Comparison of ENCODE assay signal across 8 cellular contexts in the genomic region with DNA sequence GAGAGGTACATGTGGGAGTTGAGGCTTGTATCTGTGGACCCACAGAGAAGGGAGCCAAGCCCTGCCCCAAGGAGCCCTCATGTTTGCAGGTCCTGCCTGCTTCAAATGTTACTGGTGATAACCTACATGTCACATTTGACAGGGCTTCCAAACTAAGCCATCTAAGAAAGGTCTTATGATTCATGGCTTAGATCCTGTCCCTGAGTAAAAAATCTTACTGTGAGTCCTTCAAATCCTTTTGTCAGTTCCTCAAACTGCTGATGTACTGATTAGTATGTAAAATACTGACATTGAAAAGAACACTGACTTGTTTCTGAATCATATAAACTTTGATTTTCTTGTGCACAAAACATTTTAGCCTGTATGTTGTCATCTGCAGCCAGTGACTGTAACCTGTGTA. TPM values are rescaled to one million over a fixed set of nuclear protein-coding genes. Genes with fewer than 3 reads are reported as not detected.
A peak's percentile ranks its signal among the peaks of the same experiment; 100 is the strongest.
DNase-seq lines count a peak whose midpoint lies in the region; ATAC-seq and TF ChIP-seq lines count a peak whose summit lies in the region.

No MANE protein-coding gene starts in this region.

- no peak for TF ChIP-seq POLR2A in transverse colon (IDR thresholded peaks at IDR 0.05)

- in situ Hi-C loops in transverse colon (cut with MboI; ENCODE audit: low pct_ligation_motif_present in 1 of 4, low pct_unique_long_range_greater_than_20kb in 1 of 4, low sequenced_read_pairs in 3 of 4) = no loop called here

- peak overlapping the region in 7 of 10 donors; percentile 77 to 90 (median 85) for H3K4me3 ChIP-seq in heart right ventricle
- peak overlapping the region; percentile 86 for H3K4me3 ChIP-seq in iPS-18a (ENCODE audit: low read length)
- H3K4me3 ChIP-seq in transverse colon = peak overlapping the region in 2 of 4 donors; percentile 82 to 87

- H3K27ac ChIP-seq in heart right ventricle (peak overlapping the region in 8 of 10 donors; percentile 93 to 98 (median 94)), iPS-18a (ENCODE audit: low read length) (no peak overlapping the region), transverse colon (peak overlapping the region; percentile 93 to 99 (median 96))

- no peaks in the 10 kb centered on the region; the same call in 1 of the 2 replicates for H3K27me3 Mint-ChIP-seq in WTC11 (ENCODE audit: low read depth)

- H3K9me3 ChIP-seq in heart right ventricle = no peaks in the 10 kb centered on the region
- no peaks in the 10 kb centered on the region for H3K9me3 ChIP-seq in iPS-18a (ENCODE audit: control insufficient read depth, low read depth, low read length)
- no peaks in the 10 kb centered on the region for H3K9me3 ChIP-seq in transverse colon

- no peak for TF ChIP-seq EP300 in transverse colon (IDR thresholded peaks at IDR 0.05; ENCODE audit: low read depth)

- no peak for TF ChIP-seq CTCF in heart right ventricle (IDR thresholded peaks at IDR 0.05)
- no peak for TF ChIP-seq CTCF in WTC11 (IDR thresholded peaks at IDR 0.05)
- no peak for TF ChIP-seq CTCF in transverse colon (IDR thresholded peaks at IDR 0.05)

- H3K4me1 Mint-ChIP-seq in WTC11 = peaks cover 23% of the 10 kb centered on the region

- peaks cover 30% of the 10 kb centered on the region for H3K36me3 Mint-ChIP-seq in WTC11

- CTCF ChIA-PET in WTC11 (lab: Charles Lee) = interaction anchor here (0.7 to 3.0 kb wide), 4 partner anchors 45 to 232 kb away, joined by 3 to 17 read pairs (median 8); no protein-coding TSS in a partner anchor

- H3K27me3 ChIP-seq in heart right ventricle = no peaks in the 10 kb centered on the region
- no peaks in the 10 kb centered on the region for H3K27me3 ChIP-seq in iPS-18a (ENCODE audit: control insufficient read depth, insufficient read depth, low read length)
- H3K27me3 ChIP-seq in transverse colon = no peaks in the 10 kb centered on the region

- no peak for DNase-seq in heart right ventricle
- DNase-seq in left ventricle myocardium superior = no peak
- no peak for DNase-seq in WTC11 (ENCODE audit: low spot score)
- no peak for DNase-seq in transverse colon
- no peak for DNase-seq in SW480 (ENCODE audit: low spot score)
- DNase-seq in mesenteric fat pad (ENCODE audit: low spot score) = no peak
- no peak for DNase-seq in GM03348 (ENCODE audit: low spot score)

- no peaks in the 10 kb centered on the region for H3K36me3 ChIP-seq in heart right ventricle
- H3K36me3 ChIP-seq in iPS-18a (ENCODE audit: control insufficient read depth, low read depth, low read length) = no peaks in the 10 kb centered on the region
- H3K36me3 ChIP-seq in transverse colon = no peaks in the 10 kb centered on the region

- peaks cover 20% of the 10 kb centered on the region for H3K9me3 Mint-ChIP-seq in WTC11

- peak overlapping the region; percentile 82 for H3K9ac ChIP-seq in iPS-18a (ENCODE audit: low read length)

- POLR2A ChIA-PET in WTC11 (lab: Charles Lee) = interaction anchor here (0.7 to 3.0 kb wide), 2 partner anchors 14 to 343 kb away, joined by 3 to 11 read pairs; a partner anchor contains a TSS

- intact Hi-C loops in heart right ventricle (cut with DNase I) (loop anchor here in 2 of 10 donors (2.0 kb wide), 2 partner anchors 21 to 25 kb away; no protein-coding TSS in a partner anchor), left ventricle myocardium superior (cut with micrococcal nuclease) (no loop called here), transverse colon (cut with DNase I; ENCODE audit: low total_unique reads) (no loop called here)

- ATAC-seq in heart right ventricle = no peak
- no peak for ATAC-seq in left ventricle myocardium superior
- no peak for ATAC-seq in WTC11

- H3K27ac Mint-ChIP-seq in WTC11 = peak overlapping the region; percentile 90; the same call in 1 of the 2 replicates

- no peak overlapping the region for H3K4me3 Mint-ChIP-seq in WTC11

- H3K4me1 ChIP-seq in heart right ventricle = peaks cover 6 to 43% (median 40%) of the 10 kb centered on the region in 9 donors
- peaks cover 24% of the 10 kb centered on the region for H3K4me1 ChIP-seq in iPS-18a (ENCODE audit: control insufficient read depth, low read depth, low read length)
- peaks cover 9 to 34% (median 28%) of the 10 kb centered on the region in 4 donors for H3K4me1 ChIP-seq in transverse colon

TF ChIP-seq in WTC11, 78 proteins besides CTCF, POLR2A, EP300 and RAD21:
- TF ChIP-seq PRRX2 (CRISPR knock-in tag; IDR thresholded peaks at IDR 0.05) (no peak), ATF1 (CRISPR knock-in tag; IDR thresholded peaks at IDR 0.05) (no peak), SOX15 (CRISPR knock-in tag; IDR thresholded peaks at IDR 0.05) (no peak), ZBTB21 (CRISPR knock-in tag; IDR thresholded peaks at IDR 0.05; ENCODE audit: borderline replicate concordance) (no peak)
- TF ChIP-seq, protein P1, sequence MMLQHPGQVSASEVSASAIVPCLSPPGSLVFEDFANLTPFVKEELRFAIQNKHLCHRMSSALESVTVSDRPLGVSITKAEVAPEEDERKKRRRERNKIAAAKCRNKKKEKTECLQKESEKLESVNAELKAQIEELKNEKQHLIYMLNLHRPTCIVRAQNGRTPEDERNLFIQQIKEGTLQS (CRISPR knock-in tag; conservative IDR thresholded peaks at IDR 0.05) = no peak
- TF ChIP-seq, protein P2, sequence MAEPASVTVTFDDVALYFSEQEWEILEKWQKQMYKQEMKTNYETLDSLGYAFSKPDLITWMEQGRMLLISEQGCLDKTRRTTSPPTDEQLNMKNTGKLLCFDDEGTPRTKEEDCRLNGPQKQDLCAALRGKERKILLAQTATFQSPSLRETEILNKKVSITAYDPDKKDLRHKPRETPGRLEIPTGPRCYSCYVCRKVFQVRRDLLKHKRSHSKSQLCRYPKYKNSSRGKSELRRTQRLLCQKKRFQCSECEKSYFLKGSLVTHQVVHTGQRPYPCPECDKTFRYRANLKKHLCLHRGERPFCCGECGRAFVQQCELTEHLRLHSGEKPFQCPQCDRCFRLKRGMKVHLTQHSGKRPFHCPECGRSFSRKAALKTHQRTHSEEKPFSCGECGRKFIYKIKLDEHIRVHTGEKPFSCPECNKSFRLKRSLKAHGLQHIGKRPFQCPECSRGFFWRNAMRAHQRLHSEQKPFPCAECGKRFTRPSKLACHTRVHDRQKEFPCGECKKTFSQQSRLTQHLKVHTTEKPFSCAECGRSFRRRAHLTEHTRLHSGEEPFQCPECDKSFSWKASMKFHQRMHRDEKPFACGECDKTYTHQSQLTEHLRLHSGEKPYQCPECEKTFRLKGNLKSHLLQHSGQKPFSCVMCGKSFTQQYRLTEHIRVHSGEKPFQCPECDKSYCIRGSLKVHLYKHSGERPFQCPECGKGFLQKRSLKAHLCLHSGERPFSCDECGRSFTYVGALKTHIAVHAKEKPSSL (CRISPR knock-in tag; conservative IDR thresholded peaks at IDR 0.05) = no peak

RNA-seq across cellular contexts. Expression of a gene that starts 1.0 kb away (rescaled TPM):
- 10 to 100 TPM; 16.1 to 42.4 (median 22.0) TPM for total RNA-seq in heart right ventricle
- 1 to 10 TPM; 4.4 to 5.9 TPM for polyA plus RNA-seq in heart right ventricle
- total RNA-seq in left ventricle myocardium superior = 17.4 TPM
- 21.9 to 22.9 TPM (median 22.2 TPM) in 3 replicates for total RNA-seq in WTC11 (2021)
- 10 to 100 TPM in 3 of 4 donors, 1 to 10 TPM in 1; 9.0 to 20.1 (median 11.3) TPM for total RNA-seq in transverse colon
- total RNA-seq in mesenteric fat pad = 30.5 TPM
